Comparison of ENCODE assay signal across 32 cellular contexts in genomic region chr13:103161476-103161875, GRCh38.
"Had no signal": no experiment of that assay in that cellular context is flagged by ENCODE, and none has a peak within 500 bp of the region (broad histone marks: within the 10 kb centered on the region; RNA-seq: fewer than 3 reads in every experiment).

No MANE protein-coding gene starts in this region.

- H3K27ac Mint-ChIP-seq: activated B cell treated with CpG ODN at 0.5 μM for 24 hours; activated CD4-positive, alpha-beta memory T cell treated with anti-CD3 and anti-CD28 coated beads for 36 hours; activated CD4-positive, alpha-beta T cell treated with anti-CD3 and anti-CD28 coated beads, Interleukin-2, amount 10 ng/mL, durations not matched to agents 24 days and 14 days; activated CD8-positive, alpha-beta memory T cell treated with anti-CD3 and anti-CD28 coated beads, Interleukin-2, amount 10 ng/mL, durations not matched to agents 7 days and 5 days; activated CD8-positive, alpha-beta T cell treated with anti-CD3 and anti-CD28 coated beads, Interleukin-2, amount 10 ng/mL, durations not matched to agents 7 days and 5 days; activated naive CD4-positive, alpha-beta T cell treated with anti-CD3 and anti-CD28 coated beads for 36 hours; activated naive CD4-positive, alpha-beta T cell treated with anti-CD3 and anti-CD28 coated beads, Interleukin-2, amount 50 U/mL, for 72 hours; activated naive CD8-positive, alpha-beta T cell treated with anti-CD3 and anti-CD28 coated beads for 36 hours; activated T-cell treated with anti-CD3 and anti-CD28 coated beads, Interleukin-2, amount 50 U/mL, for 24 hours; brain; T-helper 1 cell treated with Interleukin-12 subunit alpha and Interleukin-12 subunit beta and Interleukin-4 antibody, amounts not matched to agents 30 μg/mL and 1 μg/mL, for 36 hours; T-helper 2 cell treated with Interferon-gamma antibody and Interleukin-4, amounts not matched to agents 5 μg/mL and 100 μg/mL, for 36 hours had no signal

- FAIRE-seq: TTC549 had no signal

- H3K4me1 Mint-ChIP-seq: activated B cell treated with CpG ODN at 0.5 μM for 24 hours; activated CD4-positive, alpha-beta T cell treated with anti-CD3 and anti-CD28 coated beads, Interleukin-2, amount 10 ng/mL, durations not matched to agents 24 days and 14 days; activated CD8-positive, alpha-beta memory T cell treated with anti-CD3 and anti-CD28 coated beads, Interleukin-2, amount 10 ng/mL, durations not matched to agents 7 days and 5 days; activated naive CD8-positive, alpha-beta T cell treated with anti-CD3 and anti-CD28 coated beads for 36 hours had no signal

- H3K36me3 Mint-ChIP-seq: activated CD4-positive, alpha-beta memory T cell treated with anti-CD3 and anti-CD28 coated beads for 36 hours; activated CD8-positive, alpha-beta memory T cell treated with anti-CD3 and anti-CD28 coated beads, Interleukin-2, amount 10 ng/mL, durations not matched to agents 7 days and 5 days; activated naive CD4-positive, alpha-beta T cell treated with anti-CD3 and anti-CD28 coated beads, Interleukin-2, amount 50 U/mL, for 72 hours; activated naive CD8-positive, alpha-beta T cell treated with anti-CD3 and anti-CD28 coated beads for 36 hours; brain had no signal

- H3K9me3 Mint-ChIP-seq: activated B cell treated with CpG ODN at 0.5 μM for 24 hours; activated CD4-positive, alpha-beta memory T cell treated with anti-CD3 and anti-CD28 coated beads for 36 hours; activated CD4-positive, alpha-beta T cell treated with anti-CD3 and anti-CD28 coated beads, Interleukin-2, amount 10 ng/mL, durations not matched to agents 24 days and 14 days; activated naive CD4-positive, alpha-beta T cell treated with anti-CD3 and anti-CD28 coated beads for 36 hours; activated naive CD8-positive, alpha-beta T cell treated with anti-CD3 and anti-CD28 coated beads for 36 hours; activated T-cell treated with anti-CD3 and anti-CD28 coated beads, Interleukin-2, amount 50 U/mL, for 24 hours; T-helper 1 cell treated with Interleukin-12 subunit alpha and Interleukin-12 subunit beta and Interleukin-4 antibody, amounts not matched to agents 30 μg/mL and 1 μg/mL, for 36 hours had no signal

- H3K27me3 ChIP-seq: adrenal gland had no signal

- H3K27me3 Mint-ChIP-seq: activated CD4-positive, alpha-beta memory T cell treated with anti-CD3 and anti-CD28 coated beads for 36 hours; activated CD4-positive, alpha-beta T cell treated with anti-CD3 and anti-CD28 coated beads, Interleukin-2, amount 10 ng/mL, durations not matched to agents 24 days and 14 days; activated CD8-positive, alpha-beta memory T cell treated with anti-CD3 and anti-CD28 coated beads, Interleukin-2, amount 10 ng/mL, durations not matched to agents 7 days and 5 days; activated naive CD8-positive, alpha-beta T cell treated with anti-CD3 and anti-CD28 coated beads for 36 hours; activated T-cell treated with anti-CD3 and anti-CD28 coated beads, Interleukin-2, amount 50 U/mL, for 24 hours; brain had no signal

- H3K9me3 ChIP-seq: adrenal gland had no signal

- DNase-seq: activated B cell treated with CpG ODN at 0.5 μM for 24 hours; activated CD4-positive, alpha-beta memory T cell treated with anti-CD3 and anti-CD28 coated beads for 36 hours; activated CD4-positive, alpha-beta T cell treated with anti-CD3 and anti-CD28 coated beads for 4 hours; activated CD4-positive, alpha-beta T cell treated with anti-CD3 and anti-CD28 coated beads, Interleukin-2, amount 10 ng/mL, durations not matched to agents 24 days and 14 days; activated CD4-positive, alpha-beta T cell treated with anti-CD3 and anti-CD28 coated beads, Interleukin-2, amount 50 U/mL, for 1 hour; activated CD4-positive, alpha-beta T cell treated with anti-CD3 and anti-CD28 coated beads, Interleukin-2, amount 50 U/mL, for 4 hours; activated CD4-positive, CD25-positive, alpha-beta regulatory T cell treated with anti-CD3 and anti-CD28 coated beads, Interleukin-2, amount 50 U/mL, for 72 hours; activated CD8-positive, alpha-beta memory T cell treated with anti-CD3 and anti-CD28 coated beads for 24 hours; activated CD8-positive, alpha-beta memory T cell treated with anti-CD3 and anti-CD28 coated beads, Interleukin-2, amount 10 ng/mL, durations not matched to agents 7 days and 5 days; activated CD8-positive, alpha-beta memory T cell treated with anti-CD3 and anti-CD28 coated beads, Interleukin-2, amount 50 U/mL, for 48 hours; activated CD8-positive, alpha-beta T cell treated with anti-CD3 and anti-CD28 coated beads, Interleukin-2, amount 10 ng/mL, durations not matched to agents 7 days and 5 days; activated effector memory CD4-positive, alpha-beta T cell treated with anti-CD3 and anti-CD28 coated beads, Interleukin-2, amount 50 U/mL, for 16 hours; activated gamma-delta T cell treated with Interleukin-2 at 50 U/mL for 16 hours; activated naive CD4-positive, alpha-beta T cell; activated naive CD4-positive, alpha-beta T cell treated with anti-CD3 and anti-CD28 coated beads for 36 hours; activated naive CD4-positive, alpha-beta T cell treated with anti-CD3 and anti-CD28 coated beads, Interleukin-2, amount 50 U/mL, for 16 hours; activated naive CD8-positive, alpha-beta T cell treated with anti-CD3 and anti-CD28 coated beads for 36 hours; activated T-cell treated with anti-CD3 and anti-CD28 coated beads, Interleukin-2, amount 50 U/mL, for 24 hours; activated T-cell treated with anti-CD3 and anti-CD28 coated beads, Interleukin-2, amount 50 U/mL, for 48 hours; adrenal gland; amniotic stem cell; aorta; central memory CD4-positive, alpha-beta T cell; T-helper 1 cell; T-helper 2 cell; T-helper 9 cell had no signal

- ATAC-seq: activated CD8-positive, alpha-beta memory T cell treated with anti-CD3 and anti-CD28 coated beads, Interleukin-2, amount 10 ng/mL, durations not matched to agents 7 days and 5 days; activated CD8-positive, alpha-beta T cell treated with anti-CD3 and anti-CD28 coated beads, Interleukin-2, amount 10 ng/mL, durations not matched to agents 7 days and 5 days; activated naive CD4-positive, alpha-beta T cell treated with anti-CD3 and anti-CD28 coated beads, Interleukin-2, amount 50 U/mL, for 72 hours had no signal

- H3K4me1 ChIP-seq: adrenal gland had no signal

- H3K36me3 ChIP-seq: adrenal gland had no signal

- H3K27ac ChIP-seq: adrenal gland, VCaP had no signal

- H3K4me3 Mint-ChIP-seq: activated B cell treated with CpG ODN at 0.5 μM for 24 hours; activated CD4-positive, alpha-beta memory T cell treated with anti-CD3 and anti-CD28 coated beads for 36 hours; activated CD4-positive, alpha-beta T cell treated with anti-CD3 and anti-CD28 coated beads, Interleukin-2, amount 10 ng/mL, durations not matched to agents 24 days and 14 days; activated CD8-positive, alpha-beta memory T cell treated with anti-CD3 and anti-CD28 coated beads, Interleukin-2, amount 10 ng/mL, durations not matched to agents 7 days and 5 days; activated CD8-positive, alpha-beta T cell treated with anti-CD3 and anti-CD28 coated beads, Interleukin-2, amount 10 ng/mL, durations not matched to agents 7 days and 5 days; activated naive CD4-positive, alpha-beta T cell treated with anti-CD3 and anti-CD28 coated beads for 36 hours; activated naive CD8-positive, alpha-beta T cell treated with anti-CD3 and anti-CD28 coated beads for 36 hours; activated T-cell treated with anti-CD3 and anti-CD28 coated beads, Interleukin-2, amount 50 U/mL, for 24 hours; brain; T-helper 1 cell treated with Interleukin-12 subunit alpha and Interleukin-12 subunit beta and Interleukin-4 antibody, amounts not matched to agents 30 μg/mL and 1 μg/mL, for 36 hours; T-helper 2 cell treated with Interferon-gamma antibody and Interleukin-4, amounts not matched to agents 5 μg/mL and 100 μg/mL, for 36 hours had no signal

- H3K4me3 ChIP-seq: adrenal gland had no signal
